ENCODE assay signal across 26 cellular contexts in the genomic region with DNA sequence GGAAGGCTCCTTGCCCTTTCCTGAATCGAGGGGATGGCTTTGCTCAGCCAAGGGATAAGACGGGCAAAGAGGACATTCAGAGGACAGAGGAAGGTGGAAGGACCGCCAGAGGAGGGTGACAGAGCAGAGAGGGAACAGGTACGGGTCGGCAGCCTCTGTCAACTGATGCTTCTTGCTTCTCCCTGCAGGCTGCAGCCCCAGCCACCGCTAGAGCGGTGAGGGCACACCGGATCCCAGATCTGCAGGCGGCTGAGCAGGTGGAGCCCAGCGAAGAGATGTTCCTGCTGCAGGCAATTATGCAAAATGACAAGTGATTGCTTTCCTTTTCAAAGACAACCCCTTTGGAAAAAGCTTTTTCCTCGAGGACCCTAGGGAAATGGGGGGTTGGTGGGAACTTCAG.
"Had no signal": no experiment of that assay in that cellular context is flagged by ENCODE, and none has a peak within 500 bp of the region (broad histone marks: within the 10 kb centered on the region; RNA-seq: fewer than 3 reads in every experiment).

No MANE protein-coding gene starts in this region.

- H3K36me3 Mint-ChIP-seq: activated CD8-positive, alpha-beta memory T cell treated with anti-CD3 and anti-CD28 coated beads, Interleukin-2, amount 10 ng/mL, durations not matched to agents 7 days and 5 days; activated naive CD4-positive, alpha-beta T cell treated with anti-CD3 and anti-CD28 coated beads, Interleukin-2, amount 50 U/mL, for 72 hours; natural killer cell; neural progenitor cell; stimulated activated effector memory CD8-positive, alpha-beta T cell treated with anti-CD3 and anti-CD28 coated beads, Interleukin-12 subunit alpha, Interleukin-12 subunit beta, amount 100 ng/mL, for 72 hours had no signal

- H3K4me1 Mint-ChIP-seq: activated CD4-positive, alpha-beta T cell treated with anti-CD3 and anti-CD28 coated beads for 36 hours; activated CD8-positive, alpha-beta memory T cell treated with anti-CD3 and anti-CD28 coated beads, Interleukin-2, amount 10 ng/mL, durations not matched to agents 7 days and 5 days; natural killer cell; neural progenitor cell; stimulated activated effector memory CD8-positive, alpha-beta T cell treated with anti-CD3 and anti-CD28 coated beads, Interleukin-12 subunit alpha, Interleukin-12 subunit beta, amount 100 ng/mL, for 72 hours had no signal

- H3K27me3 ChIP-seq: body of pancreas, neural progenitor cell, tibial artery had no signal

- ATAC-seq: activated CD4-positive, alpha-beta T cell treated with anti-CD3 and anti-CD28 coated beads for 36 hours; activated CD8-positive, alpha-beta memory T cell treated with anti-CD3 and anti-CD28 coated beads, Interleukin-2, amount 10 ng/mL, durations not matched to agents 7 days and 5 days; activated CD8-positive, alpha-beta T cell treated with anti-CD3 and anti-CD28 coated beads, Interleukin-2, amount 10 ng/mL, durations not matched to agents 7 days and 5 days; activated naive CD4-positive, alpha-beta T cell treated with anti-CD3 and anti-CD28 coated beads, Interleukin-2, amount 50 U/mL, for 72 hours; activated T-cell treated with anti-CD3 and anti-CD28 coated beads, Interleukin-2, amount 50 U/mL, for 72 hours; body of pancreas; natural killer cell; right cardiac atrium; stimulated activated effector memory CD8-positive, alpha-beta T cell treated with anti-CD3 and anti-CD28 coated beads, Interleukin-12 subunit alpha, Interleukin-12 subunit beta, amount 100 ng/mL, for 72 hours had no signal

- H2AFZ ChIP-seq: neural progenitor cell had no signal

- H3K4me1 ChIP-seq: body of pancreas, left ventricle myocardium inferior, neural progenitor cell, tibial artery had no signal

- H3K4me3 Mint-ChIP-seq: activated CD4-positive, alpha-beta T cell treated with anti-CD3 and anti-CD28 coated beads for 36 hours; activated CD8-positive, alpha-beta memory T cell treated with anti-CD3 and anti-CD28 coated beads, Interleukin-2, amount 10 ng/mL, durations not matched to agents 7 days and 5 days; activated CD8-positive, alpha-beta T cell treated with anti-CD3 and anti-CD28 coated beads, Interleukin-2, amount 10 ng/mL, durations not matched to agents 7 days and 5 days; activated T-cell treated with anti-CD3 and anti-CD28 coated beads, Interleukin-2, amount 50 U/mL, for 72 hours; natural killer cell; neural progenitor cell; stimulated activated effector memory CD8-positive, alpha-beta T cell treated with anti-CD3 and anti-CD28 coated beads, Interleukin-12 subunit alpha, Interleukin-12 subunit beta, amount 100 ng/mL, for 72 hours; stimulated activated naive CD8-positive, alpha-beta T cell treated with anti-CD3 and anti-CD28 coated beads, Interleukin-15, Interleukin-2, amounts not matched to agents 100 ng/mL and 50 ng/mL, for 24 hours had no signal

- H3K36me3 ChIP-seq: left ventricle myocardium inferior, neural progenitor cell, tibial artery had no signal

- H3K27ac ChIP-seq: body of pancreas, epithelial cell of prostate, left ventricle myocardium inferior, neural progenitor cell, tibial artery had no signal

- H3K4me2 ChIP-seq: neural progenitor cell had no signal

- H3K9ac ChIP-seq: neural progenitor cell had no signal

- FAIRE-seq: colon, frontal cortex, islet of Langerhans had no signal

- DNase-seq: activated CD4-positive, alpha-beta T cell treated with anti-CD3 and anti-CD28 coated beads for 36 hours; activated CD4-positive, CD25-positive, alpha-beta regulatory T cell; activated CD8-positive, alpha-beta memory T cell treated with anti-CD3 and anti-CD28 coated beads, Interleukin-2, amount 10 ng/mL, durations not matched to agents 7 days and 5 days; activated CD8-positive, alpha-beta T cell treated with anti-CD3 and anti-CD28 coated beads, Interleukin-2, amount 10 ng/mL, durations not matched to agents 7 days and 5 days; activated naive CD4-positive, alpha-beta T cell; activated T-cell treated with anti-CD3 and anti-CD28 coated beads, Interleukin-2, amount 50 U/mL, for 72 hours; anterior cingulate cortex; body of pancreas; dermis blood vessel endothelial cell; effector CD4-positive, alpha-beta T cell; left ventricle myocardium inferior; mesendoderm; natural killer cell; stimulated activated CD4-positive, alpha-beta T cell treated with anti-CD3 and anti-CD28 coated beads, Interleukin-2, amount 100 ng/mL, for 48 hours; T-helper 2 cell; tibial artery had no signal

- H3K4me3 ChIP-seq: body of pancreas, left ventricle myocardium inferior, lung, neural progenitor cell, tibial artery had no signal

- H3K27me3 Mint-ChIP-seq: activated CD4-positive, alpha-beta T cell treated with anti-CD3 and anti-CD28 coated beads for 36 hours; activated CD8-positive, alpha-beta memory T cell treated with anti-CD3 and anti-CD28 coated beads, Interleukin-2, amount 10 ng/mL, durations not matched to agents 7 days and 5 days; stimulated activated naive CD8-positive, alpha-beta T cell treated with anti-CD3 and anti-CD28 coated beads, Interleukin-15, Interleukin-2, amounts not matched to agents 100 ng/mL and 50 ng/mL, for 24 hours had no signal

- H3K9me3 ChIP-seq: body of pancreas, left ventricle myocardium inferior, tibial artery had no signal

- H3K27ac Mint-ChIP-seq: activated CD4-positive, alpha-beta T cell treated with anti-CD3 and anti-CD28 coated beads for 36 hours; activated CD8-positive, alpha-beta memory T cell treated with anti-CD3 and anti-CD28 coated beads, Interleukin-2, amount 10 ng/mL, durations not matched to agents 7 days and 5 days; activated CD8-positive, alpha-beta T cell treated with anti-CD3 and anti-CD28 coated beads, Interleukin-2, amount 10 ng/mL, durations not matched to agents 7 days and 5 days; activated naive CD4-positive, alpha-beta T cell treated with anti-CD3 and anti-CD28 coated beads, Interleukin-2, amount 50 U/mL, for 72 hours; activated T-cell treated with anti-CD3 and anti-CD28 coated beads, Interleukin-2, amount 50 U/mL, for 72 hours; natural killer cell; neural progenitor cell; stimulated activated effector memory CD8-positive, alpha-beta T cell treated with anti-CD3 and anti-CD28 coated beads, Interleukin-12 subunit alpha, Interleukin-12 subunit beta, amount 100 ng/mL, for 72 hours; stimulated activated naive CD8-positive, alpha-beta T cell treated with anti-CD3 and anti-CD28 coated beads, Interleukin-15, Interleukin-2, amounts not matched to agents 100 ng/mL and 50 ng/mL, for 24 hours had no signal
